ENCODE assay signal across 9 cellular contexts in the genomic region with DNA sequence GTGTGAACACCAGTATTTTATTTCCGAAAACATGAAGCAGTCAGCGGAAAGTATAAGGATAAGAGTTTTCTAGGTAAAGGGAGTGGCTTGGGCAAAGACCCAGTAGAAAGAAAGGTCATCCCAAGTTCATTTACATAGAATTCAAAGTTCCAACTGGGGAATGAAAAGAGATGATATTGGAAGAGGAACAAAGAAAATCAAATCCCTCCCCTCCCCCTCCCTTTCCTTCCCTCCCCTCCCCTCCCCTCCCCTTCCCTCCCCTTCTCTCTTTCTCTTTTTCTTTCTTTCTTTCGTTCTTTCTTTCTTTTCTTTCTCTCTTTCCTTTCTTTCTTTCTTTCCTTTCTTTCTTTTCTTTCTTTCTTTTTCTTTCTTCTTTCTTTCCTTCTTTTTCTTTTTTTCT.
"Had no signal": no experiment of that assay in that cellular context is flagged by ENCODE, and none has a peak within 500 bp of the region (broad histone marks: within the 10 kb centered on the region; RNA-seq: fewer than 3 reads in every experiment).

No MANE protein-coding gene starts in this region.

- H3K4me2 ChIP-seq: KMS-11 had no signal

- H3K27ac ChIP-seq: HL-60, KMS-11 had no signal

- H3K4me3 ChIP-seq: HAP-1 had no signal

- ATAC-seq: HCT116 had no signal

- DNase-seq: GOT3, H7, HFFc6, IMR-90, KBM-7 had no signal

- H3K9me3 ChIP-seq: HAP-1 had no signal

- H3K36me3 ChIP-seq: HAP-1 had no signal

- H3K27ac Mint-ChIP-seq: HFFc6 had no signal

- H3K4me3 Mint-ChIP-seq: HFFc6 had no signal

- H3K9ac ChIP-seq: KMS-11 had no signal

- H3K4me1 ChIP-seq: HAP-1 had no signal
